Comparison of ENCODE assay signal across 8 cellular contexts in genomic region chr6:31897612-31898199, GRCh38. TPM values are rescaled to one million over a fixed set of nuclear protein-coding genes. Genes with fewer than 3 reads are reported as not detected.
DNase-seq lines count a peak whose midpoint lies in the region; ATAC-seq and TF ChIP-seq lines count a peak whose summit lies in the region.

Gene EHMT2 (minus strand): TSS chr6:31897698. CDS start chr6:31897677, 21 bp downstream.

- peak within 1 kb of the TSS; percentile 95 for H3K4me3 Mint-ChIP-seq in osteocyte (ENCODE audit: unreplicated experiment)

- peaks cover 6 to 11% of the 10 kb centered on the region in 2 donors for H3K36me3 Mint-ChIP-seq in activated naive CD4-positive, alpha-beta T cell treated with anti-CD3 and anti-CD28 coated beads, Interleukin-2, amount 50 U/mL, for 72 hours
- peaks cover 4% of the 10 kb centered on the region for H3K36me3 Mint-ChIP-seq in osteocyte (ENCODE audit: unreplicated experiment)

- peak within 1 kb of the TSS; percentile 80 to 82 for H3K27ac ChIP-seq in testis

- H3K4me1 ChIP-seq in testis, result peaks cover 38% of the 10 kb centered on the region

- WGBS in testis, 2 donors, result 0% methylated on average over 11 to 41 of the region's 42 CpGs

- no peak for TF ChIP-seq CTCF in osteocyte (IDR thresholded peaks at IDR 0.05)
- peak in 1 of 3 experiments; percentile 59 for TF ChIP-seq CTCF in testis (IDR thresholded peaks at IDR 0.05)

- no peak for TF ChIP-seq POLR2A in testis (IDR thresholded peaks at IDR 0.05)

- ATAC-seq in activated naive CD4-positive, alpha-beta T cell treated with anti-CD3 and anti-CD28 coated beads, Interleukin-2, amount 50 U/mL, for 72 hours, result peak; percentile 74 to 75

- no peaks in the 10 kb centered on the region for H3K27me3 Mint-ChIP-seq in osteocyte (ENCODE audit: unreplicated experiment)

- H3K27me3 ChIP-seq in testis, result no peaks in the 10 kb centered on the region

- H3K4me1 Mint-ChIP-seq in osteocyte (ENCODE audit: unreplicated experiment), result peaks cover 22% of the 10 kb centered on the region

- H3K36me3 ChIP-seq in testis (ENCODE audit: low read depth, missing control alignments), result no peaks in the 10 kb centered on the region

- DNase-seq in DMS114 treated with DMSO at 0.1 percent for 48 hours (lab: John Stamatoyannopoulos, UW; ENCODE audit: unreplicated experiment), result peak; percentile 89
- DNase-seq in GOT3 (lab: John Stamatoyannopoulos, UW), result peak; percentile 60
- DNase-seq in NCI-H1048 (lab: John Stamatoyannopoulos, UW), result peak; percentile 59
- peak; percentile 64 for DNase-seq in SKM-1 (lab: John Stamatoyannopoulos, UW; ENCODE audit: unreplicated experiment)
- peak; percentile 85 to 90 for DNase-seq in activated naive CD4-positive, alpha-beta T cell treated with anti-CD3 and anti-CD28 coated beads, Interleukin-2, amount 50 U/mL, for 72 hours (ENCODE audit: low spot score in 2 of 2)
- DNase-seq in glomerular visceral epithelial cell (ENCODE audit: extremely low spot score), result peak; percentile 84
- DNase-seq in osteocyte (ENCODE audit: extremely low spot score, unreplicated experiment), result peak; percentile 91
- peak; percentile 89 for DNase-seq in testis

- H3K9me3 Mint-ChIP-seq in activated naive CD4-positive, alpha-beta T cell treated with anti-CD3 and anti-CD28 coated beads, Interleukin-2, amount 50 U/mL, for 72 hours, result no peaks in the 10 kb centered on the region
- H3K9me3 Mint-ChIP-seq in osteocyte (ENCODE audit: unreplicated experiment), result no peaks in the 10 kb centered on the region

- intact Hi-C loops in testis (cut with DNase I; ENCODE audit: low total_unique reads), result no loop called here

- peak within 1 kb of the TSS; percentile 72 to 94 for H3K4me3 ChIP-seq in testis

- H3K27ac Mint-ChIP-seq in activated naive CD4-positive, alpha-beta T cell treated with anti-CD3 and anti-CD28 coated beads, Interleukin-2, amount 50 U/mL, for 72 hours, result peak within 1 kb of the TSS; percentile 93 to 96
- peak within 1 kb of the TSS; percentile 80 for H3K27ac Mint-ChIP-seq in osteocyte (ENCODE audit: unreplicated experiment)

- no peaks in the 10 kb centered on the region for H3K9me3 ChIP-seq in testis

RNA-seq across cellular contexts. Expression of gene EHMT2, which starts in this region (rescaled TPM):
- total RNA-seq in activated naive CD4-positive, alpha-beta T cell treated with anti-CD3 and anti-CD28 coated beads, Interleukin-2, amount 50 U/mL, for 72 hours, result 10 to 100 TPM; 40.1 to 58.5 TPM
- total RNA-seq in osteocyte, result 62.4 and 66.7 TPM in 2 replicates
- total RNA-seq in testis, result 100 to 1,000 TPM; 102 to 106 TPM
- polyA plus RNA-seq in testis (ENCODE audit: insufficient read depth, low read depth, low replicate concordance), result 82.2 TPM

Comparison
In these comparisons a context has a peak if more than half of its experiments do, and no peak if none do; other contexts are left out.
1. Peak in every context shown above with its lines: DNase-seq, ATAC-seq, H3K4me3 ChIP-seq and H3K27ac ChIP-seq.